ENCODE assay signal across 8 cellular contexts in genomic region chr14:70086685-70087379, GRCh38.
DNase-seq lines count a peak whose midpoint lies in the region; ATAC-seq and TF ChIP-seq lines count a peak whose summit lies in the region.

No MANE protein-coding gene starts in this region.

- ATAC-seq in GM18519 (IDR thresholded peaks at IDR 0.05; ENCODE audit: low FRiP score, unreplicated experiment) (no peak), HG02938 (IDR thresholded peaks at IDR 0.05; ENCODE audit: unreplicated experiment) (no peak)

- no peak overlapping the region for H3K4me3 Mint-ChIP-seq in nephron

- no peak overlapping the region for H3K4me3 ChIP-seq in GM12875 (ENCODE audit: low read depth, low read length)
- H3K4me3 ChIP-seq in colonic mucosa: no peak overlapping the region

- H3K27ac Mint-ChIP-seq in nephron: no peak overlapping the region

- no peaks in the 10 kb centered on the region for H3K9me3 Mint-ChIP-seq in nephron

- intact Hi-C loops in colonic mucosa (cut with DNase I): loop anchor here (5.0 kb wide), 1 partner anchor 230 kb away; no protein-coding TSS in a partner anchor

- peaks cover 9% of the 10 kb centered on the region for H3K27me3 Mint-ChIP-seq in nephron (ENCODE audit: low read depth)

- no peaks in the 10 kb centered on the region for H3K4me1 ChIP-seq in colonic mucosa

- TF ChIP-seq CTCF in GM12875 (IDR thresholded peaks at IDR 0.05; ENCODE audit: borderline replicate concordance, insufficient read depth, low read depth, low read length): peak; percentile 49; the same call in 1 of the 2 replicates
- TF ChIP-seq CTCF in colonic mucosa (IDR thresholded peaks at IDR 0.05): peak; percentile 32
- TF ChIP-seq CTCF in nephron (IDR thresholded peaks at IDR 0.05; ENCODE audit: unreplicated experiment in 3 of 3): peak; percentile 52 to 65 (median 57)

- DNase-seq in AG20443 (ENCODE audit: low spot score) (peak; percentile 40), NCI-H526 (lab: John Stamatoyannopoulos, UW) (peak; percentile 42 to 67), colonic mucosa (peak; percentile 33), GM19238 (ENCODE audit: insufficient read length, low spot score) (no peak)

- H3K36me3 Mint-ChIP-seq in nephron (ENCODE audit: low read depth): no peaks in the 10 kb centered on the region

- no peaks in the 10 kb centered on the region for H3K9me3 ChIP-seq in colonic mucosa

- H3K9ac ChIP-seq in colonic mucosa (ENCODE audit: low read depth in 2 of 2, low read length in 2 of 2): no peak overlapping the region

- no peaks in the 10 kb centered on the region for H3K27me3 ChIP-seq in colonic mucosa

- H3K36me3 ChIP-seq in colonic mucosa: no peaks in the 10 kb centered on the region

- no peaks in the 10 kb centered on the region for H3K4me1 Mint-ChIP-seq in nephron

- no peak overlapping the region for H3K27ac ChIP-seq in colonic mucosa
